Comparison of ENCODE assay signal across 11 cellular contexts in the genomic region with DNA sequence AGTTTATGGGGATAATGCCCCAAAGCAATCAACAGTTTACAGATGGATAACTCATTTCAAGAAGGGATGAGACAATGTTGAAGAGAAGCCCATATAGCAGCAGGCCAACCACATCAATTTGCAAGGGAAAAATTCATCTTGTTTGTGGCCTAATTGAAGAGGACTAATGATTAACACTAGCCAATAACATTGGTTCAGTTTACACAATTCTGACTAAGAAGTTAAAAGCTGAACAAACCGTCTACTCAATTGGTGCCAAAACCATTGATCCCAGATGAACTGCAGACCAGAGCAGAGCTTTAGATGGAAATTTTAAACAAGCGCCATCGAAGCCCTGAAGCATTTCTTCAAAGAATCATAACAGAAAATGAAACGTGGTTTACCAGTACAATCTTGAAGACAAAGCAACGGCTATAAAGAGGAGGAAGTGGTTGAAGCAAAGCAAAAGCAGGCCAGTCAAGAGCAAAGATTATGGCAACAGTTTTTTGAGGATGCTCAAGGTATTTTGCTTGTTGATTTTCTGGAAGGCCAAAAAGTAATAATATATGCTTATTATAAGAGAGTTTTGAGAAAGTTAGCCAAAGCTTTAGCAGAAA. TPM values are rescaled to one million over a fixed set of nuclear protein-coding genes. Genes with fewer than 3 reads are reported as not detected.
DNase-seq lines count a peak whose midpoint lies in the region; ATAC-seq and TF ChIP-seq lines count a peak whose summit lies in the region.
"Had no signal": no experiment of that assay in that cellular context is flagged by ENCODE, and none has a peak within 500 bp of the region (broad histone marks: within the 10 kb centered on the region; RNA-seq: fewer than 3 reads in every experiment).

No MANE protein-coding gene starts in this region.

- CTCF ChIA-PET in WTC11 (lab: Charles Lee) = no interaction called here

- peaks cover 25% of the 10 kb centered on the region for H3K36me3 Mint-ChIP-seq in T-helper 1 cell treated with Interleukin-12 subunit alpha and Interleukin-12 subunit beta and Interleukin-4 antibody, amounts not matched to agents 30 μg/mL and 1 μg/mL, for 36 hours (ENCODE audit: low read depth)
- peaks cover 9% of the 10 kb centered on the region for H3K36me3 Mint-ChIP-seq in natural killer cell treated with Interleukin-12 subunit alpha and Interleukin-12 subunit beta and Interleukin-15 and Interleukin-18, amount 100 ng/mL, for 72 hours
- no peaks in the 10 kb centered on the region for H3K36me3 Mint-ChIP-seq in WTC11
- H3K36me3 Mint-ChIP-seq: naive B cell had no signal

- no peaks in the 10 kb centered on the region for H3K27me3 Mint-ChIP-seq in T-helper 1 cell treated with Interleukin-12 subunit alpha and Interleukin-12 subunit beta and Interleukin-4 antibody, amounts not matched to agents 30 μg/mL and 1 μg/mL, for 36 hours (ENCODE audit: low read depth)
- no peaks in the 10 kb centered on the region for H3K27me3 Mint-ChIP-seq in natural killer cell treated with Interleukin-12 subunit alpha and Interleukin-12 subunit beta and Interleukin-15 and Interleukin-18, amount 100 ng/mL, for 72 hours
- no peaks in the 10 kb centered on the region for H3K27me3 Mint-ChIP-seq in WTC11 (ENCODE audit: low read depth)

- POLR2A ChIA-PET in WTC11 (lab: Charles Lee) = no interaction called here

- H3K27ac Mint-ChIP-seq in T-helper 1 cell treated with Interleukin-12 subunit alpha and Interleukin-12 subunit beta and Interleukin-4 antibody, amounts not matched to agents 30 μg/mL and 1 μg/mL, for 36 hours = peak overlapping the region; percentile 81
- H3K27ac Mint-ChIP-seq in natural killer cell treated with Interleukin-12 subunit alpha and Interleukin-12 subunit beta and Interleukin-15 and Interleukin-18, amount 100 ng/mL, for 72 hours = peak overlapping the region in 1 of 2 donors; percentile 75
- H3K27ac Mint-ChIP-seq in WTC11 = no peak overlapping the region
- H3K27ac Mint-ChIP-seq: HFFc6, naive B cell had no signal

- TF ChIP-seq CTCF in WTC11 (IDR thresholded peaks at IDR 0.05) = no peak

- H3K9me3 Mint-ChIP-seq in T-helper 1 cell treated with Interleukin-12 subunit alpha and Interleukin-12 subunit beta and Interleukin-4 antibody, amounts not matched to agents 30 μg/mL and 1 μg/mL, for 36 hours = peaks cover 27% of the 10 kb centered on the region
- H3K9me3 Mint-ChIP-seq in natural killer cell treated with Interleukin-12 subunit alpha and Interleukin-12 subunit beta and Interleukin-15 and Interleukin-18, amount 100 ng/mL, for 72 hours = peaks cover 5% of the 10 kb centered on the region
- H3K9me3 Mint-ChIP-seq in WTC11 = peaks cover 5% of the 10 kb centered on the region; the same call in 1 of the 2 replicates
- H3K9me3 Mint-ChIP-seq: HFFc6 had no signal

- DNase-seq in natural killer cell treated with Interleukin-12 subunit alpha and Interleukin-12 subunit beta and Interleukin-15 and Interleukin-18, amount 100 ng/mL, for 72 hours (ENCODE audit: low spot score) = no peak
- DNase-seq in NCI-H2107 (lab: John Stamatoyannopoulos, UW) (no peak), WTC11 (ENCODE audit: low spot score) (no peak), OCI-M2 (lab: John Stamatoyannopoulos, UW; ENCODE audit: unreplicated experiment) (no peak)
- DNase-seq: effector CD8-positive, alpha-beta T cell; HFFc6; left colon; naive B cell had no signal

- ATAC-seq in GM19023 (IDR thresholded peaks at IDR 0.05; ENCODE audit: unreplicated experiment) = peak; percentile 70
- ATAC-seq in HG02678 (IDR thresholded peaks at IDR 0.05; ENCODE audit: unreplicated experiment) = peak; percentile 87
- ATAC-seq in natural killer cell treated with Interleukin-12 subunit alpha and Interleukin-12 subunit beta and Interleukin-15 and Interleukin-18, amount 100 ng/mL, for 72 hours = peak in 1 of 2 donors; percentile 64
- no peak for ATAC-seq in WTC11
- ATAC-seq: left colon had no signal

- peaks cover 35% of the 10 kb centered on the region for H3K4me1 Mint-ChIP-seq in T-helper 1 cell treated with Interleukin-12 subunit alpha and Interleukin-12 subunit beta and Interleukin-4 antibody, amounts not matched to agents 30 μg/mL and 1 μg/mL, for 36 hours (ENCODE audit: low read depth)
- peaks cover 11 to 30% of the 10 kb centered on the region in 2 donors for H3K4me1 Mint-ChIP-seq in natural killer cell treated with Interleukin-12 subunit alpha and Interleukin-12 subunit beta and Interleukin-15 and Interleukin-18, amount 100 ng/mL, for 72 hours (ENCODE audit: low read depth in 2 of 2)
- no peaks in the 10 kb centered on the region for H3K4me1 Mint-ChIP-seq in WTC11
- H3K4me1 Mint-ChIP-seq: naive B cell had no signal

- H3K4me3 Mint-ChIP-seq in T-helper 1 cell treated with Interleukin-12 subunit alpha and Interleukin-12 subunit beta and Interleukin-4 antibody, amounts not matched to agents 30 μg/mL and 1 μg/mL, for 36 hours = no peak overlapping the region
- peak overlapping the region; percentile 60 for H3K4me3 Mint-ChIP-seq in natural killer cell treated with Interleukin-12 subunit alpha and Interleukin-12 subunit beta and Interleukin-15 and Interleukin-18, amount 100 ng/mL, for 72 hours
- no peak overlapping the region for H3K4me3 Mint-ChIP-seq in WTC11
- H3K4me3 Mint-ChIP-seq: HFFc6, naive B cell had no signal

TF ChIP-seq in WTC11, 78 proteins besides CTCF, POLR2A, EP300 and RAD21 (continues in another document):
- TF ChIP-seq ZNF121 (CRISPR knock-in tag; IDR thresholded peaks at IDR 0.05) (no peak), GRHL2 (CRISPR knock-in tag; IDR thresholded peaks at IDR 0.05; ENCODE audit: insufficient replicate concordance, severe bottlenecking) (no peak), JAZF1 (CRISPR knock-in tag; IDR thresholded peaks at IDR 0.05) (no peak), NR1H2 (CRISPR knock-in tag; IDR thresholded peaks at IDR 0.05) (no peak), FOXJ3 (CRISPR knock-in tag; IDR thresholded peaks at IDR 0.05; ENCODE audit: borderline replicate concordance) (no peak), TEAD1 (CRISPR knock-in tag; IDR thresholded peaks at IDR 0.05) (no peak), SMAD3 (CRISPR knock-in tag; IDR thresholded peaks at IDR 0.05; ENCODE audit: borderline replicate concordance) (no peak)
- TF ChIP-seq, protein P1, sequence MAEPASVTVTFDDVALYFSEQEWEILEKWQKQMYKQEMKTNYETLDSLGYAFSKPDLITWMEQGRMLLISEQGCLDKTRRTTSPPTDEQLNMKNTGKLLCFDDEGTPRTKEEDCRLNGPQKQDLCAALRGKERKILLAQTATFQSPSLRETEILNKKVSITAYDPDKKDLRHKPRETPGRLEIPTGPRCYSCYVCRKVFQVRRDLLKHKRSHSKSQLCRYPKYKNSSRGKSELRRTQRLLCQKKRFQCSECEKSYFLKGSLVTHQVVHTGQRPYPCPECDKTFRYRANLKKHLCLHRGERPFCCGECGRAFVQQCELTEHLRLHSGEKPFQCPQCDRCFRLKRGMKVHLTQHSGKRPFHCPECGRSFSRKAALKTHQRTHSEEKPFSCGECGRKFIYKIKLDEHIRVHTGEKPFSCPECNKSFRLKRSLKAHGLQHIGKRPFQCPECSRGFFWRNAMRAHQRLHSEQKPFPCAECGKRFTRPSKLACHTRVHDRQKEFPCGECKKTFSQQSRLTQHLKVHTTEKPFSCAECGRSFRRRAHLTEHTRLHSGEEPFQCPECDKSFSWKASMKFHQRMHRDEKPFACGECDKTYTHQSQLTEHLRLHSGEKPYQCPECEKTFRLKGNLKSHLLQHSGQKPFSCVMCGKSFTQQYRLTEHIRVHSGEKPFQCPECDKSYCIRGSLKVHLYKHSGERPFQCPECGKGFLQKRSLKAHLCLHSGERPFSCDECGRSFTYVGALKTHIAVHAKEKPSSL (CRISPR knock-in tag; conservative IDR thresholded peaks at IDR 0.05) = no peak
- TF ChIP-seq, protein P2, sequence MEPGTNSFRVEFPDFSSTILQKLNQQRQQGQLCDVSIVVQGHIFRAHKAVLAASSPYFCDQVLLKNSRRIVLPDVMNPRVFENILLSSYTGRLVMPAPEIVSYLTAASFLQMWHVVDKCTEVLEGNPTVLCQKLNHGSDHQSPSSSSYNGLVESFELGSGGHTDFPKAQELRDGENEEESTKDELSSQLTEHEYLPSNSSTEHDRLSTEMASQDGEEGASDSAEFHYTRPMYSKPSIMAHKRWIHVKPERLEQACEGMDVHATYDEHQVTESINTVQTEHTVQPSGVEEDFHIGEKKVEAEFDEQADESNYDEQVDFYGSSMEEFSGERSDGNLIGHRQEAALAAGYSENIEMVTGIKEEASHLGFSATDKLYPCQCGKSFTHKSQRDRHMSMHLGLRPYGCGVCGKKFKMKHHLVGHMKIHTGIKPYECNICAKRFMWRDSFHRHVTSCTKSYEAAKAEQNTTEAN (CRISPR knock-in tag; IDR thresholded peaks at IDR 0.05) = no peak
- TF ChIP-seq, protein P3, sequence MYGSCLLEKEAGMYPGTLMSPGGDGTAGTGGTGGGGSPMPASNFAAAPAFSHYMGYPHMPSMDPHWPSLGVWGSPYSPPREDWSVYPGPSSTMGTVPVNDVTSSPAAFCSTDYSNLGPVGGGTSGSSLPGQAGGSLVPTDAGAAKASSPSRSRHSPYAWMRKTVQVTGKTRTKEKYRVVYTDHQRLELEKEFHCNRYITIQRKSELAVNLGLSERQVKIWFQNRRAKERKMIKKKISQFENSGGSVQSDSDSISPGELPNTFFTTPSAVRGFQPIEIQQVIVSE (CRISPR knock-in tag; IDR thresholded peaks at IDR 0.05; ENCODE audit: borderline replicate concordance) = no peak
- TF ChIP-seq, protein P4, sequence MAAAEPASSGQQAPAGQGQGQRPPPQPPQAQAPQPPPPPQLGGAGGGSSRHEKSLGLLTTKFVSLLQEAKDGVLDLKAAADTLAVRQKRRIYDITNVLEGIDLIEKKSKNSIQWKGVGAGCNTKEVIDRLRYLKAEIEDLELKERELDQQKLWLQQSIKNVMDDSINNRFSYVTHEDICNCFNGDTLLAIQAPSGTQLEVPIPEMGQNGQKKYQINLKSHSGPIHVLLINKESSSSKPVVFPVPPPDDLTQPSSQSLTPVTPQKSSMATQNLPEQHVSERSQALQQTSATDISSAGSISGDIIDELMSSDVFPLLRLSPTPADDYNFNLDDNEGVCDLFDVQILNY (CRISPR knock-in tag; IDR thresholded peaks at IDR 0.05) = no peak

RNA-seq across cellular contexts. Expression of a gene that starts 20.5 kb away (rescaled TPM):
- total RNA-seq in natural killer cell treated with Interleukin-12 subunit alpha and Interleukin-12 subunit beta and Interleukin-15 and Interleukin-18, amount 100 ng/mL, for 72 hours = 10 to 100 TPM; 34.9 to 45.2 TPM
- 29.1 to 32.1 TPM (median 30.3 TPM) in 3 replicates for total RNA-seq in WTC11 (2021)
